9 cellular contexts compared by ENCODE assay signal in the genomic region with DNA sequence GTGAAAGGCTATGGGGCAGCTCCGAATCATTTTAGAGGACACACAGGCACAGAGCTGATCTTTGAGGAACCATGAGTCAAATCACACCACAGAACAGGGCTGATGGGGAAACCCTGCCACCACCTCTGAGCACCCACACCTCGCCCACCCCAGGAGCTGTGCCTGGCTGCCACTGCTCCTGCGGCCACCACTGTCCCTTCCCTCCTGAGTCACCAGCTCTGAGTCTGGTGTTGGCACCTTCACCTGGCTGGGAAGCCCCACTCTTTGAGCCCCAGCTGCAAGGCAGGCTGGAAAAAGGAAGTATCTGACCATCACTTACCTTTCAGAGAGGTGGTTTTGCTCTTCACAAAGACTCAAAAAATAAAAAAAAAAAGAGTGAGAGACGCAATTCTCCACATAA.
A peak's percentile ranks its signal among the peaks of the same experiment; 100 is the strongest.
DNase-seq lines count a peak whose midpoint lies in the region; ATAC-seq and TF ChIP-seq lines count a peak whose summit lies in the region.
"Had no signal": no experiment of that assay in that cellular context is flagged by ENCODE, and none has a peak within 500 bp of the region (broad histone marks: within the 10 kb centered on the region; RNA-seq: fewer than 3 reads in every experiment).

No MANE protein-coding gene starts in this region.

- no peaks in the 10 kb centered on the region for H3K36me3 ChIP-seq in CD4-positive, CD25-positive, alpha-beta regulatory T cell (ENCODE audit: control insufficient read depth, insufficient read depth, low read length)
- no peaks in the 10 kb centered on the region for H3K36me3 ChIP-seq in Caco-2 (ENCODE audit: control insufficient read depth, insufficient read depth, low read length)

- no peak overlapping the region for H3K27ac ChIP-seq in CD4-positive, CD25-positive, alpha-beta regulatory T cell (ENCODE audit: insufficient read depth, low read length, poor library complexity, severe bottlenecking)

- ATAC-seq in CD4-positive, CD25-positive, alpha-beta regulatory T cell (ENCODE audit: low read depth in 2 of 2), result peak; percentile 63 to 72
- ATAC-seq in GM18909 (IDR thresholded peaks at IDR 0.05; ENCODE audit: poor library complexity, unreplicated experiment) (peak; percentile 67), HG02938 (IDR thresholded peaks at IDR 0.05; ENCODE audit: unreplicated experiment) (peak; percentile 56)
- ATAC-seq in activated CD8-positive, alpha-beta T cell treated with anti-CD3 and anti-CD28 coated beads, Interleukin-2, amount 10 ng/mL, durations not matched to agents 7 days and 5 days, result no peak

- peaks cover 6% of the 10 kb centered on the region for H3K36me3 Mint-ChIP-seq in CD4-positive, CD25-positive, alpha-beta regulatory T cell
- peaks cover 11% of the 10 kb centered on the region for H3K36me3 Mint-ChIP-seq in activated CD8-positive, alpha-beta T cell treated with anti-CD3 and anti-CD28 coated beads, Interleukin-2, amount 10 ng/mL, durations not matched to agents 7 days and 5 days (ENCODE audit: low read depth)
- H3K36me3 Mint-ChIP-seq in Caco-2 (ENCODE audit: insufficient read depth, unreplicated experiment), result no peaks in the 10 kb centered on the region

- no peaks in the 10 kb centered on the region for H3K9me3 ChIP-seq in CD4-positive, CD25-positive, alpha-beta regulatory T cell (ENCODE audit: control insufficient read depth in 2 of 2, low read length in 2 of 2)
- H3K9me3 ChIP-seq in Caco-2, result no peaks in the 10 kb centered on the region

- H3K27me3 Mint-ChIP-seq in CD4-positive, CD25-positive, alpha-beta regulatory T cell, result peaks cover 16% of the 10 kb centered on the region
- H3K27me3 Mint-ChIP-seq in activated CD8-positive, alpha-beta T cell treated with anti-CD3 and anti-CD28 coated beads, Interleukin-2, amount 10 ng/mL, durations not matched to agents 7 days and 5 days (ENCODE audit: low read depth), result no peaks in the 10 kb centered on the region
- H3K27me3 Mint-ChIP-seq in Caco-2 (ENCODE audit: insufficient read depth, unreplicated experiment), result peaks cover 11% of the 10 kb centered on the region

- peak in 1 of 3 donors; percentile 16 for DNase-seq in CD4-positive, CD25-positive, alpha-beta regulatory T cell
- DNase-seq in activated CD8-positive, alpha-beta T cell treated with anti-CD3 and anti-CD28 coated beads, Interleukin-2, amount 10 ng/mL, durations not matched to agents 7 days and 5 days, result no peak
- no peak for DNase-seq in T-helper 9 cell
- no peak for DNase-seq in mesenteric fat pad (ENCODE audit: low spot score)
- no peak for DNase-seq in Caco-2
- no peak for DNase-seq in SHP77 (lab: John Stamatoyannopoulos, UW)

- H3K9me3 Mint-ChIP-seq in CD4-positive, CD25-positive, alpha-beta regulatory T cell, result peaks cover 0 to 7% (median 0%) of the 10 kb centered on the region in 7 donors
- H3K9me3 Mint-ChIP-seq in activated CD8-positive, alpha-beta T cell treated with anti-CD3 and anti-CD28 coated beads, Interleukin-2, amount 10 ng/mL, durations not matched to agents 7 days and 5 days (ENCODE audit: insufficient read depth), result no peaks in the 10 kb centered on the region
- H3K9me3 Mint-ChIP-seq in Caco-2 (ENCODE audit: unreplicated experiment), result no peaks in the 10 kb centered on the region

- H3K27ac Mint-ChIP-seq in CD4-positive, CD25-positive, alpha-beta regulatory T cell, result peak overlapping the region in 1 of 3 donors; percentile 64
- peak overlapping the region; percentile 26 for H3K27ac Mint-ChIP-seq in activated CD8-positive, alpha-beta T cell treated with anti-CD3 and anti-CD28 coated beads, Interleukin-2, amount 10 ng/mL, durations not matched to agents 7 days and 5 days
- no peak overlapping the region for H3K27ac Mint-ChIP-seq in Caco-2 (ENCODE audit: unreplicated experiment)

- no peaks in the 10 kb centered on the region for H3K27me3 ChIP-seq in CD4-positive, CD25-positive, alpha-beta regulatory T cell (ENCODE audit: control insufficient read depth, insufficient read depth, low read length)
- no peaks in the 10 kb centered on the region for H3K27me3 ChIP-seq in Caco-2 (replicated peaks; ENCODE audit: control insufficient read depth, insufficient read depth, low read length)

- POLR2A ChIA-PET in activated CD8-positive, alpha-beta T cell treated with anti-CD3 and anti-CD28 coated beads, Interleukin-2, amount 10 ng/mL, durations not matched to agents 7 days and 5 days (lab: Charles Lee), result interaction anchor here (1.0 to 1.6 kb wide), 2 partner anchors 10 to 63 kb away, joined by 3 to 5 read pairs; partner anchors contain the start of gene MEF2A
- POLR2A ChIA-PET in Caco-2 (lab: Charles Lee), result no interaction called here

- CTCF ChIA-PET in activated CD8-positive, alpha-beta T cell treated with anti-CD3 and anti-CD28 coated beads, Interleukin-2, amount 10 ng/mL, durations not matched to agents 7 days and 5 days (lab: Charles Lee), result interaction anchor here (1.2 to 2.0 kb wide), 2 partner anchors 9 to 202 kb away, joined by 4 to 7 read pairs; no protein-coding TSS in a partner anchor
- CTCF ChIA-PET in Caco-2 (lab: Charles Lee), result no interaction called here

- intact Hi-C loops in Caco-2 (cut with micrococcal nuclease; ENCODE audit: unreplicated experiment), result no loop called here

- H3K4me3 ChIP-seq in CD4-positive, CD25-positive, alpha-beta regulatory T cell (ENCODE audit: low read depth, low read length), result no peak overlapping the region
- H3K4me3 ChIP-seq in Caco-2 (ENCODE audit: low read depth, low read length), result no peak overlapping the region
- H3K4me3 ChIP-seq: lung had no signal

- H3K4me1 ChIP-seq in CD4-positive, CD25-positive, alpha-beta regulatory T cell (ENCODE audit: control insufficient read depth, insufficient read depth, low read length, poor library complexity, severe bottlenecking), result no peaks in the 10 kb centered on the region
- no peaks in the 10 kb centered on the region for H3K4me1 ChIP-seq in Caco-2

- H3K4me3 Mint-ChIP-seq in CD4-positive, CD25-positive, alpha-beta regulatory T cell, result no peak overlapping the region
- no peak overlapping the region for H3K4me3 Mint-ChIP-seq in activated CD8-positive, alpha-beta T cell treated with anti-CD3 and anti-CD28 coated beads, Interleukin-2, amount 10 ng/mL, durations not matched to agents 7 days and 5 days
- no peak overlapping the region for H3K4me3 Mint-ChIP-seq in Caco-2 (ENCODE audit: unreplicated experiment)

- BruUV-seq in Caco-2 (replicated peaks; lab: Mats Ljungman, UMichigan), result no TSS peak

- TF ChIP-seq CTCF in Caco-2 (IDR thresholded peaks at IDR 0.05; ENCODE audit: insufficient read depth in 1 of 2, low read depth in 1 of 2, low read length in 1 of 2, severe bottlenecking in 1 of 2, unreplicated experiment in 1 of 2), result no peak

- peaks cover 0 to 7% (median 2%) of the 10 kb centered on the region in 4 donors for H3K4me1 Mint-ChIP-seq in CD4-positive, CD25-positive, alpha-beta regulatory T cell
- H3K4me1 Mint-ChIP-seq in activated CD8-positive, alpha-beta T cell treated with anti-CD3 and anti-CD28 coated beads, Interleukin-2, amount 10 ng/mL, durations not matched to agents 7 days and 5 days (ENCODE audit: low read depth), result peaks cover 76% of the 10 kb centered on the region
- no peaks in the 10 kb centered on the region for H3K4me1 Mint-ChIP-seq in Caco-2 (ENCODE audit: low read depth, unreplicated experiment)
